ENCODE assay signal across 18 cellular contexts in genomic region chr9:121344062-121344696, GRCh38. TPM values are rescaled to one million over a fixed set of nuclear protein-coding genes. Genes with fewer than 3 reads are reported as not detected.
DNase-seq lines count a peak whose midpoint lies in the region; FAIRE-seq and TF ChIP-seq lines count a peak whose summit lies in the region.
"Had no signal": no experiment of that assay in that cellular context is flagged by ENCODE, and none has a peak within 500 bp of the region (broad histone marks: within the 10 kb centered on the region; RNA-seq: fewer than 3 reads in every experiment).

No MANE protein-coding gene starts in this region.

- WGBS in small intestine, 3 donors: 60 to 80% (median 68%) methylated on average over 6 of the region's 6 CpGs

- no peaks in the 10 kb centered on the region for H3K36me3 Mint-ChIP-seq in type B pancreatic cell

- no peak overlapping the region for H3K27ac Mint-ChIP-seq in type B pancreatic cell
- H3K27ac Mint-ChIP-seq: T-helper 1 cell treated with Interleukin-12 subunit alpha and Interleukin-12 subunit beta and Interleukin-4 antibody, amounts not matched to agents 30 μg/mL and 1 μg/mL, for 36 hours had no signal

- H3K36me3 ChIP-seq in neutrophil (peaks cover 40% of the 10 kb centered on the region), small intestine (ENCODE audit: control insufficient read depth in 2 of 2, insufficient read depth in 2 of 2, low read length in 2 of 2) (peaks cover 5 to 6% of the 10 kb centered on the region in 2 donors)

- H3K4me1 ChIP-seq in neutrophil (ENCODE audit: control insufficient read depth in 1 of 2, insufficient read depth in 1 of 2, low read depth in 1 of 2, low read length in 1 of 2) (peaks cover 0 to 7% of the 10 kb centered on the region in 2 experiments), small intestine (ENCODE audit: control insufficient read depth in 2 of 2, insufficient read depth in 1 of 2, low read depth in 1 of 2, low read length in 1 of 2) (no peaks in the 10 kb centered on the region)
- H3K4me1 ChIP-seq: BE2C had no signal

- TF ChIP-seq CTCF in VCaP (conservative IDR thresholded peaks at IDR 0.05): no peak
- no peak for TF ChIP-seq CTCF in neutrophil (IDR thresholded peaks at IDR 0.05)
- no peak for TF ChIP-seq CTCF in type B pancreatic cell (conservative IDR thresholded peaks at IDR 0.05)

- no peaks in the 10 kb centered on the region for H3K27me3 Mint-ChIP-seq in type B pancreatic cell
- H3K27me3 Mint-ChIP-seq: memory B cell had no signal

- FAIRE-seq in small intestine (lab: Jason Lieb, UNC): no peak

- peak; percentile 54 for DNase-seq in COR-L47 (lab: John Stamatoyannopoulos, UW)
- peak; percentile 39 for DNase-seq in NCI-H1105 (lab: John Stamatoyannopoulos, UW)
- no peak for DNase-seq in activated effector memory CD4-positive, alpha-beta T cell treated with anti-CD3 and anti-CD28 coated beads, Interleukin-2, amount 50 U/mL, for 16 hours
- DNase-seq in type B pancreatic cell (ENCODE audit: extremely low spot score, unreplicated experiment): no peak
- DNase-seq in activated CD4-positive, alpha-beta T cell treated with anti-CD3 and anti-CD28 coated beads, Interleukin-2, amount 50 U/mL, for 1 hour: no peak
- DNase-seq in small intestine: no peak
- DNase-seq: activated CD4-positive, CD25-positive, alpha-beta regulatory T cell treated with anti-CD3 and anti-CD28 coated beads, Interleukin-2, amount 50 U/mL, for 72 hours; activated T-cell treated with anti-CD3 and anti-CD28 coated beads, Interleukin-2, amount 50 U/mL, for 4 hours; amygdala; BE2C; DMS53; stimulated activated CD4-positive, alpha-beta T cell treated with anti-CD3 and anti-CD28 coated beads, Interleukin-12 subunit alpha, Interleukin-12 subunit beta, amount 100 ng/mL, for 4 hours had no signal

- no peaks in the 10 kb centered on the region for H3K9me3 ChIP-seq in neutrophil
- H3K9me3 ChIP-seq in small intestine (ENCODE audit: control insufficient read depth, low read depth): no peaks in the 10 kb centered on the region
- H3K9me3 ChIP-seq: BE2C, thoracic aorta had no signal

- H3K9me3 Mint-ChIP-seq in type B pancreatic cell: no peaks in the 10 kb centered on the region
- H3K9me3 Mint-ChIP-seq: activated T-cell treated with anti-CD3 and anti-CD28 coated beads, Interleukin-2, amount 50 U/mL, for 4 hours; memory B cell; T-helper 1 cell treated with Interleukin-12 subunit alpha and Interleukin-12 subunit beta and Interleukin-4 antibody, amounts not matched to agents 30 μg/mL and 1 μg/mL, for 36 hours had no signal

- H3K4me3 ChIP-seq in neutrophil (ENCODE audit: low read depth in 1 of 2, low read length in 1 of 2): no peak overlapping the region
- H3K4me3 ChIP-seq in small intestine (ENCODE audit: low read depth in 1 of 2, low read length in 2 of 2): no peak overlapping the region
- H3K4me3 ChIP-seq: thoracic aorta had no signal

- H3K27me3 ChIP-seq in neutrophil (no peaks in the 10 kb centered on the region), small intestine (ENCODE audit: control insufficient read depth in 2 of 2, insufficient read depth in 2 of 2, low read length in 2 of 2) (no peaks in the 10 kb centered on the region)
- H3K27me3 ChIP-seq: BE2C had no signal

- no peaks in the 10 kb centered on the region for H3K4me1 Mint-ChIP-seq in type B pancreatic cell (ENCODE audit: unreplicated experiment)
- H3K4me1 Mint-ChIP-seq: memory B cell had no signal

- H3K27ac ChIP-seq in VCaP (peak overlapping the region; percentile 51), neutrophil (peak overlapping the region; percentile 50), small intestine (ENCODE audit: low read depth in 1 of 2, low read length in 1 of 2) (peak overlapping the region in 1 of 2 donors; percentile 9)
- H3K27ac ChIP-seq: RWPE1 had no signal

- no peak overlapping the region for H3K4me3 Mint-ChIP-seq in type B pancreatic cell
- H3K4me3 Mint-ChIP-seq: activated T-cell treated with anti-CD3 and anti-CD28 coated beads, Interleukin-2, amount 50 U/mL, for 4 hours; memory B cell; T-helper 1 cell treated with Interleukin-12 subunit alpha and Interleukin-12 subunit beta and Interleukin-4 antibody, amounts not matched to agents 30 μg/mL and 1 μg/mL, for 36 hours had no signal

RNA-seq across cellular contexts. Expression of gene STOM, which starts 25.9 kb away (rescaled TPM):
- 30.7 and 35.3 TPM in 2 replicates for total RNA-seq in type B pancreatic cell (ENCODE audit: low replicate concordance)
- polyA plus RNA-seq in small intestine: 100 to 1,000 TPM in 1 of 3 donors, 10 to 100 TPM in 2; 20.8 to 115 (median 73.2) TPM

Comparison
In these comparisons a context has a peak if more than half of its experiments do, and no peak if none do; other contexts are left out.
1. DNase-seq: peak in COR-L47 (single experiment) and NCI-H1105 (single experiment); none in activated effector memory CD4-positive, alpha-beta T cell treated with anti-CD3 and anti-CD28 coated beads, Interleukin-2, amount 50 U/mL, for 16 hours (single experiment), type B pancreatic cell (single experiment), activated CD4-positive, alpha-beta T cell treated with anti-CD3 and anti-CD28 coated beads, Interleukin-2, amount 50 U/mL, for 1 hour (single experiment) and small intestine (single experiment).